20 cellular contexts compared by ENCODE assay signal in genomic region chrX:44967221-44967620, GRCh38.
DNase-seq lines count a peak whose midpoint lies in the region; ATAC-seq, FAIRE-seq and TF ChIP-seq lines count a peak whose summit lies in the region.
"Had no signal": no experiment of that assay in that cellular context is flagged by ENCODE, and none has a peak within 500 bp of the region (broad histone marks: within the 10 kb centered on the region; RNA-seq: fewer than 3 reads in every experiment).

No MANE protein-coding gene starts in this region.

- H3K4me3 ChIP-seq in pancreas: no peak overlapping the region
- H3K4me3 ChIP-seq: body of pancreas, gastroesophageal sphincter, psoas muscle, upper lobe of left lung had no signal

- no peak overlapping the region for H3K27ac ChIP-seq in pancreas
- H3K27ac ChIP-seq: body of pancreas, gastroesophageal sphincter, psoas muscle, upper lobe of left lung had no signal

- H3K27ac Mint-ChIP-seq in activated CD4-positive, alpha-beta T cell treated with anti-CD3 and anti-CD28 coated beads, Interleukin-2, amount 10 ng/mL, durations not matched to agents 24 days and 14 days: peak overlapping the region; percentile 31
- peak overlapping the region; percentile 5 to 23 for H3K27ac Mint-ChIP-seq in T-cell
- peak overlapping the region; percentile 5 to 52 for H3K27ac Mint-ChIP-seq in effector memory CD8-positive, alpha-beta T cell
- H3K27ac Mint-ChIP-seq: endodermal cell had no signal

- ATAC-seq in T-cell (replicated peaks in 1 of 4) (no peak), pancreas (peak in 1 of 4 donors; percentile 15), GM21526 (IDR thresholded peaks at IDR 0.05; ENCODE audit: low FRiP score, unreplicated experiment) (no peak)
- no peak for ATAC-seq in effector memory CD8-positive, alpha-beta T cell (replicated peaks)
- ATAC-seq: body of pancreas, gastroesophageal sphincter, psoas muscle had no signal

- H3K4me3 Mint-ChIP-seq in activated CD4-positive, alpha-beta T cell treated with anti-CD3 and anti-CD28 coated beads, Interleukin-2, amount 10 ng/mL, durations not matched to agents 24 days and 14 days: no peak overlapping the region
- peak overlapping the region in 1 of 3 donors; percentile 6 for H3K4me3 Mint-ChIP-seq in T-cell
- peak overlapping the region in 1 of 2 donors; percentile 61 for H3K4me3 Mint-ChIP-seq in effector memory CD8-positive, alpha-beta T cell
- H3K4me3 Mint-ChIP-seq: endodermal cell had no signal

- DNase-seq in activated CD4-positive, alpha-beta T cell treated with anti-CD3 and anti-CD28 coated beads, Interleukin-2, amount 10 ng/mL, durations not matched to agents 24 days and 14 days: no peak
- no peak for DNase-seq in activated CD4-positive, alpha-beta T cell treated with anti-CD3 and anti-CD28 coated beads for 1 hour
- DNase-seq in T-cell (no peak), pancreas (no peak), D341Med (ENCODE audit: low spot score) (no peak)
- no peak for DNase-seq in effector memory CD8-positive, alpha-beta T cell
- DNase-seq in effector CD4-positive, alpha-beta T cell: no peak
- DNase-seq: AML-193, body of pancreas, DMS79 treated with DMSO at 0.1 percent for 48 hours, endodermal cell, GOT3, NCI-H1417, psoas muscle, upper lobe of left lung had no signal

- CTCF ChIA-PET in T-cell (lab: Charles Lee): no interaction called here

- peaks cover 2% of the 10 kb centered on the region for H3K9me3 Mint-ChIP-seq in activated CD4-positive, alpha-beta T cell treated with anti-CD3 and anti-CD28 coated beads, Interleukin-2, amount 10 ng/mL, durations not matched to agents 24 days and 14 days
- peaks cover under 1 to 5% (median 1%) of the 10 kb centered on the region in 3 donors for H3K9me3 Mint-ChIP-seq in T-cell
- H3K9me3 Mint-ChIP-seq in effector memory CD8-positive, alpha-beta T cell: no peaks in the 10 kb centered on the region

- H3K36me3 Mint-ChIP-seq in activated CD4-positive, alpha-beta T cell treated with anti-CD3 and anti-CD28 coated beads, Interleukin-2, amount 10 ng/mL, durations not matched to agents 24 days and 14 days (ENCODE audit: low read depth): peaks cover 24% of the 10 kb centered on the region
- H3K36me3 Mint-ChIP-seq in T-cell: peaks cover 41% of the 10 kb centered on the region
- H3K36me3 Mint-ChIP-seq in effector memory CD8-positive, alpha-beta T cell (ENCODE audit: insufficient read depth): peaks cover 25% of the 10 kb centered on the region

- WGBS in pancreas, 2 donors: 74 to 78% methylated on average over 1 of the region's 1 CpG

- intact Hi-C loops in activated CD4-positive, alpha-beta T cell treated with anti-CD3 and anti-CD28 coated beads, Interleukin-2, amount 10 ng/mL, durations not matched to agents 24 days and 14 days (cut with micrococcal nuclease): no loop called here
- intact Hi-C loops in pancreas (cut with DNase I): no loop called here

- FAIRE-seq in pancreas (lab: Jason Lieb, UNC): peak; percentile 83
- FAIRE-seq: A204.1, GM18507, islet of Langerhans had no signal

- H3K4me1 ChIP-seq in pancreas: peaks cover 7 to 15% (median 8%) of the 10 kb centered on the region in 3 donors

- TF ChIP-seq CTCF in pancreas (IDR thresholded peaks at IDR 0.05): no peak

- no peaks in the 10 kb centered on the region for H3K27me3 ChIP-seq in pancreas
- H3K27me3 ChIP-seq: body of pancreas, gastroesophageal sphincter, upper lobe of left lung had no signal

- no peaks in the 10 kb centered on the region for H3K27me3 Mint-ChIP-seq in activated CD4-positive, alpha-beta T cell treated with anti-CD3 and anti-CD28 coated beads, Interleukin-2, amount 10 ng/mL, durations not matched to agents 24 days and 14 days
- no peaks in the 10 kb centered on the region for H3K27me3 Mint-ChIP-seq in T-cell
- no peaks in the 10 kb centered on the region for H3K27me3 Mint-ChIP-seq in effector memory CD8-positive, alpha-beta T cell

- peaks cover 15% of the 10 kb centered on the region for H3K4me1 Mint-ChIP-seq in activated CD4-positive, alpha-beta T cell treated with anti-CD3 and anti-CD28 coated beads, Interleukin-2, amount 10 ng/mL, durations not matched to agents 24 days and 14 days
- peaks cover 51 to 65% (median 64%) of the 10 kb centered on the region in 3 donors for H3K4me1 Mint-ChIP-seq in T-cell
- H3K4me1 Mint-ChIP-seq in effector memory CD8-positive, alpha-beta T cell (ENCODE audit: low read depth in 2 of 2): peaks cover 28 to 43% of the 10 kb centered on the region in 2 donors

- POLR2A ChIA-PET in T-cell (lab: Charles Lee): interaction anchor here in 1 of 2 donors (0.6 kb wide), 1 partner anchor 1581 kb away, joined by 3 read pairs; no protein-coding TSS in a partner anchor

- H3K36me3 ChIP-seq in pancreas: no peaks in the 10 kb centered on the region
- H3K36me3 ChIP-seq: gastroesophageal sphincter had no signal

- H3K9me3 ChIP-seq in pancreas: no peaks in the 10 kb centered on the region
- H3K9me3 ChIP-seq: body of pancreas, gastroesophageal sphincter, psoas muscle, upper lobe of left lung had no signal
